17 cellular contexts compared by ENCODE assay signal in genomic region chr3:48409291-48410201, GRCh38. TPM values are rescaled to one million over a fixed set of nuclear protein-coding genes. Genes with fewer than 3 reads are reported as not detected.
DNase-seq lines count a peak whose midpoint lies in the region; ATAC-seq and TF ChIP-seq lines count a peak whose summit lies in the region.
"Had no signal": no experiment of that assay in that cellular context is flagged by ENCODE, and none has a peak within 500 bp of the region (broad histone marks: within the 10 kb centered on the region; RNA-seq: fewer than 3 reads in every experiment).

No MANE protein-coding gene starts in this region.

- peak overlapping the region; percentile 19 for H3K27ac Mint-ChIP-seq in T-helper 17 cell
- H3K27ac Mint-ChIP-seq: IgD-negative memory B cell had no signal

- 89 to 94% (median 91%) methylated on average over 28 to 31 of the region's 31 CpGs for WGBS in spleen, 5 donors

- no peak for TF ChIP-seq CTCF in spleen (IDR thresholded peaks at IDR 0.05 in 8 of 11, conservative IDR thresholded peaks at IDR 0.05 in 3 of 11)

- peak; percentile 13 for DNase-seq in activated CD8-positive, alpha-beta memory T cell treated with anti-CD3 and anti-CD28 coated beads, Interleukin-2, amount 50 U/mL, for 4 hours
- DNase-seq in activated CD8-positive, alpha-beta memory T cell treated with anti-CD3 and anti-CD28 coated beads for 24 hours: no peak
- DNase-seq in T-helper 17 cell: peak in 2 of 3 donors; percentile 4 to 7
- peak; percentile 43 for DNase-seq in islet precursor cell
- peak; percentile 66 for DNase-seq in spleen
- DNase-seq in midbrain (lab: John Stamatoyannopoulos, UW): no peak
- DNase-seq in stimulated activated CD4-positive, alpha-beta T cell treated with anti-CD3 and anti-CD28 coated beads, Interleukin-4, amount 100 ng/mL, for 1 hour: no peak
- DNase-seq in NK-92 (lab: John Stamatoyannopoulos, UW; ENCODE audit: unreplicated experiment): no peak
- DNase-seq: COR-L47; NCI-H1105 treated with DMSO at 0.1 percent for 48 hours; NCI-H446; stimulated activated CD4-positive, alpha-beta T cell treated with anti-CD3 and anti-CD28 coated beads, Interleukin-12 subunit alpha, Interleukin-12 subunit beta, amount 100 ng/mL, for 4 hours; trophoblast cell had no signal

- H3K4me3 ChIP-seq in spleen: no peak overlapping the region

- no peaks in the 10 kb centered on the region for H3K9me3 ChIP-seq in T-helper 17 cell (ENCODE audit: control insufficient read depth, low read length, poor library complexity, severe bottlenecking)
- no peaks in the 10 kb centered on the region for H3K9me3 ChIP-seq in spleen

- peaks cover 0 to 83% (median 17%) of the 10 kb centered on the region in 6 donors for H3K36me3 ChIP-seq in spleen

- no peaks in the 10 kb centered on the region for H3K4me1 Mint-ChIP-seq in T-helper 17 cell
- H3K4me1 Mint-ChIP-seq: neural crest cell had no signal

- H3K36me3 Mint-ChIP-seq in T-helper 17 cell (ENCODE audit: low read depth): no peaks in the 10 kb centered on the region
- H3K36me3 Mint-ChIP-seq: IgD-negative memory B cell had no signal

- peaks cover 0 to 18% (median 3%) of the 10 kb centered on the region in 6 donors for H3K4me1 ChIP-seq in spleen

- no peak for ATAC-seq in T-helper 17 cell
- ATAC-seq: Panc1 had no signal

- H3K4me3 Mint-ChIP-seq in T-helper 17 cell: no peak overlapping the region
- H3K4me3 Mint-ChIP-seq: IgD-negative memory B cell, neural crest cell had no signal

- no peak overlapping the region for H3K27ac ChIP-seq in spleen

- H3K27me3 Mint-ChIP-seq in T-helper 17 cell: no peaks in the 10 kb centered on the region
- H3K27me3 Mint-ChIP-seq: IgD-negative memory B cell had no signal

- no peak for TF ChIP-seq POLR2A in spleen (IDR thresholded peaks at IDR 0.05)

- intact Hi-C loops in spleen (cut with DNase I; ENCODE audit: low total_unique reads): no loop called here

- H3K27me3 ChIP-seq in spleen (replicated peaks in 1 of 7): no peaks in the 10 kb centered on the region

RNA-seq across cellular contexts. Expression of gene PLXNB1, which starts 20.3 kb away (rescaled TPM):
- total RNA-seq in T-helper 17 cell: 1 to 10 TPM; 2.4 to 4.1 TPM
- 10 to 100 TPM; 31.8 to 95.9 (median 58.2) TPM for total RNA-seq in spleen
- 10 to 100 TPM; 12.3 to 58.3 (median 35.8) TPM for polyA plus RNA-seq in spleen
- polyA plus RNA-seq: IgD-negative memory B cell had no signal

RNA-seq across cellular contexts. Expression of gene CCDC51, which starts 30.4 kb away (rescaled TPM):
- 1 to 10 TPM; 4.1 TPM for total RNA-seq in T-helper 17 cell
- total RNA-seq in spleen: 10 to 100 TPM in 6 of 7 donors, 1 to 10 TPM in 1; 8.4 to 22.2 (median 18.7) TPM
- polyA plus RNA-seq in spleen: 10 to 100 TPM; 10.2 to 15.8 (median 12.4) TPM

RNA-seq across cellular contexts. Expression of gene TMA7, which starts 30.5 kb away (rescaled TPM):
- total RNA-seq in T-helper 17 cell (100 to 1,000 TPM; 226 to 233 TPM), spleen (100 to 1,000 TPM; 145 to 258 (median 170) TPM)
- polyA plus RNA-seq in spleen: 100 to 1,000 TPM; 606 to 753 (median 701) TPM

RNA-seq across cellular contexts. Expression of gene ATRIP, which starts 37.0 kb away (rescaled TPM):
- total RNA-seq in T-helper 17 cell (1 to 10 TPM; 7.6 to 9.3 TPM), spleen (10 to 100 TPM in 1 of 7 donors, 1 to 10 TPM in 6; 6.4 to 10.0 (median 7.0) TPM)
- 1 to 10 TPM; 5.2 to 5.7 (median 5.2) TPM for polyA plus RNA-seq in spleen

RNA-seq across cellular contexts. Expression of gene FBXW12, which starts 37.5 kb away (rescaled TPM):
- total RNA-seq in T-helper 17 cell (not detected), spleen (under 1 TPM in 2 of 7 donors, not detected in 5; 0.33 to 0.42 TPM)
- polyA plus RNA-seq in spleen: not detected
- total RNA-seq: T-helper 2 cell treated with Interferon-gamma antibody and Interleukin-4, amounts not matched to agents 100 ng/mL and 5 ng/mL, for 36 hours had no signal
- polyA plus RNA-seq: IgD-negative memory B cell had no signal

Comparison
In these comparisons a context has a peak if more than half of its experiments do, and no peak if none do; other contexts are left out.
1. DNase-seq: peak in activated CD8-positive, alpha-beta memory T cell treated with anti-CD3 and anti-CD28 coated beads, Interleukin-2, amount 50 U/mL, for 4 hours (single experiment), T-helper 17 cell (2 of 3), islet precursor cell (single experiment) and spleen (single experiment); none in activated CD8-positive, alpha-beta memory T cell treated with anti-CD3 and anti-CD28 coated beads for 24 hours (single experiment), midbrain (single experiment), stimulated activated CD4-positive, alpha-beta T cell treated with anti-CD3 and anti-CD28 coated beads, Interleukin-4, amount 100 ng/mL, for 1 hour (single experiment) and NK-92 (single experiment).
2. RNA of gene PLXNB1, which starts 20.3 kb away (total RNA-seq): 31.8 to 95.9 TPM in spleen; 2.4 to 4.1 TPM in T-helper 17 cell; every median in the first group is over 4 times any median in the second.